16 cellular contexts compared by ENCODE assay signal in genomic region chr7:25537678-25538375, GRCh38.
DNase-seq lines count a peak whose midpoint lies in the region; ATAC-seq lines count a peak whose summit lies in the region.
"Had no signal": no experiment of that assay in that cellular context is flagged by ENCODE, and none has a peak within 500 bp of the region (broad histone marks: within the 10 kb centered on the region; RNA-seq: fewer than 3 reads in every experiment).

No MANE protein-coding gene starts in this region.

- H2BK12ac ChIP-seq in mesenchymal stem cell (ENCODE audit: low read length in 2 of 2), result no peak overlapping the region

- peak overlapping the region; percentile 33 for H3K9ac ChIP-seq in mesenchymal stem cell (ENCODE audit: low read length)

- no peak overlapping the region for H4K91ac ChIP-seq in mesenchymal stem cell (ENCODE audit: low read length)

- H3K27me3 ChIP-seq in MG63 (peaks cover 6% of the 10 kb centered on the region; the same call in 1 of the 2 replicates), esophagus (ENCODE audit: control insufficient read depth in 1 of 2, insufficient read depth in 2 of 2, low read length in 2 of 2) (no peaks in the 10 kb centered on the region), mesenchymal stem cell (ENCODE audit: control insufficient read depth in 1 of 2, insufficient read depth in 1 of 2, low read length in 2 of 2) (peaks cover 0 to 4% of the 10 kb centered on the region in 2 experiments)

- 53 to 59% methylated on average over 3 of the region's 3 CpGs for WGBS in esophagus, 2 donors
- WGBS in mesenchymal stem cell, result 87% methylated on average over 3 of the region's 3 CpGs

- H3K4me3 ChIP-seq in MG63 (no peak overlapping the region), esophagus (ENCODE audit: low read depth in 1 of 2, low read length in 2 of 2) (no peak overlapping the region), mesenchymal stem cell (ENCODE audit: insufficient read depth in 1 of 2, low read depth in 1 of 2, low read length in 2 of 2) (no peak overlapping the region)

- no peak for ATAC-seq in GM19463 (IDR thresholded peaks at IDR 0.05; ENCODE audit: unreplicated experiment)

- no peak overlapping the region for H2BK5ac ChIP-seq in mesenchymal stem cell (ENCODE audit: low read depth, low read length, poor library complexity, severe bottlenecking)

- no peaks in the 10 kb centered on the region for H3K36me3 ChIP-seq in MG63
- H3K36me3 ChIP-seq in esophagus (ENCODE audit: control insufficient read depth in 2 of 2, insufficient read depth in 2 of 2, low read length in 1 of 2), result no peaks in the 10 kb centered on the region
- no peaks in the 10 kb centered on the region for H3K36me3 ChIP-seq in mesenchymal stem cell (ENCODE audit: control insufficient read depth in 1 of 2, insufficient read depth in 2 of 2, low read depth in 1 of 2, low read length in 2 of 2)

- no peak overlapping the region for H3K14ac ChIP-seq in mesenchymal stem cell (ENCODE audit: low read length in 2 of 2)

- H2AFZ ChIP-seq in mesenchymal stem cell (ENCODE audit: low read depth, low read length), result no peak overlapping the region

- no peak overlapping the region for H3K23ac ChIP-seq in mesenchymal stem cell (ENCODE audit: low read length in 2 of 2)

- H2BK15ac ChIP-seq in mesenchymal stem cell (ENCODE audit: low read depth, poor library complexity, severe bottlenecking), result no peak overlapping the region

- no peak overlapping the region for H2BK120ac ChIP-seq in mesenchymal stem cell (ENCODE audit: low read depth, low read length)

- no peak overlapping the region for H3K4ac ChIP-seq in mesenchymal stem cell (ENCODE audit: low read depth in 1 of 2, low read length in 2 of 2)

- H3K18ac ChIP-seq in mesenchymal stem cell (ENCODE audit: low read depth in 1 of 2, low read length in 2 of 2), result no peak overlapping the region

- H3K27ac ChIP-seq in esophagus (ENCODE audit: low read depth in 2 of 2, low read length in 1 of 2), result peak overlapping the region; percentile 28 to 64
- no peak overlapping the region for H3K27ac ChIP-seq in mesenchymal stem cell (ENCODE audit: low read length, poor library complexity, severe bottlenecking)

- H3K4me1 ChIP-seq in esophagus (ENCODE audit: control insufficient read depth in 2 of 2, insufficient read depth in 2 of 2, low read length in 1 of 2) (no peaks in the 10 kb centered on the region), mesenchymal stem cell (ENCODE audit: control insufficient read depth, insufficient read depth, low read depth, low read length) (no peaks in the 10 kb centered on the region)

- no peak overlapping the region for H3K4me2 ChIP-seq in mesenchymal stem cell (ENCODE audit: low read length, poor library complexity, severe bottlenecking)

- no peak overlapping the region for H2AK5ac ChIP-seq in mesenchymal stem cell (ENCODE audit: low read length, severe bottlenecking)

- DNase-seq in MG63 (peak; percentile 42), mesenchymal stem cell (no peak), stromal cell of bone marrow (ENCODE audit: low read depth) (peak; percentile 25), NOMO-1 treated with DMSO at 0.1 percent for 48 hours (lab: John Stamatoyannopoulos, UW; ENCODE audit: unreplicated experiment) (no peak), inferior parietal cortex (ENCODE audit: extremely low spot score) (no peak), NCI-H345 treated with DMSO at 0.1 percent for 48 hours (lab: John Stamatoyannopoulos, UW; ENCODE audit: unreplicated experiment) (no peak)
- DNase-seq: ACHN; C1 segment of cervical spinal cord; Calu3; CD4-positive, alpha-beta T cell; DMS79 treated with DMSO at 0.1 percent for 48 hours; EL; HCEC 1CT; HFFc6 had no signal

- H3K79me1 ChIP-seq in mesenchymal stem cell (replicated peaks; ENCODE audit: low read length, poor library complexity, severe bottlenecking), result no peaks in the 10 kb centered on the region

- H4K8ac ChIP-seq in mesenchymal stem cell (ENCODE audit: low read length), result no peak overlapping the region

- H3K9me3 ChIP-seq in MG63 (no peaks in the 10 kb centered on the region), esophagus (ENCODE audit: control insufficient read depth in 2 of 2, insufficient read depth in 1 of 2, low read depth in 1 of 2, low read length in 1 of 2) (no peaks in the 10 kb centered on the region), mesenchymal stem cell (ENCODE audit: control insufficient read depth, low read length) (no peaks in the 10 kb centered on the region)

Comparison
In these comparisons a context has a peak if more than half of its experiments do, and no peak if none do; other contexts are left out.
1. DNase-seq: peak in MG63 (single experiment) and stromal cell of bone marrow (single experiment); none in mesenchymal stem cell (single experiment), NOMO-1 treated with DMSO at 0.1 percent for 48 hours (single experiment), inferior parietal cortex (single experiment) and NCI-H345 treated with DMSO at 0.1 percent for 48 hours (single experiment).